ENCODE assay signal across 11 cellular contexts in genomic region chr16:586645-587590, GRCh38. TPM values are rescaled to one million over a fixed set of nuclear protein-coding genes. Genes with fewer than 3 reads are reported as not detected.
A peak's percentile ranks its signal among the peaks of the same experiment; 100 is the strongest.
DNase-seq lines count a peak whose midpoint lies in the region; ATAC-seq, FAIRE-seq and TF ChIP-seq lines count a peak whose summit lies in the region.
"Had no signal": no experiment of that assay in that cellular context is flagged by ENCODE, and none has a peak within 500 bp of the region (broad histone marks: within the 10 kb centered on the region; RNA-seq: fewer than 3 reads in every experiment).

No MANE protein-coding gene starts in this region.

- no peaks in the 10 kb centered on the region for H3K27me3 Mint-ChIP-seq in CD8-positive, alpha-beta T cell (ENCODE audit: low read depth)
- H3K27me3 Mint-ChIP-seq in IgD-negative memory B cell, result no peaks in the 10 kb centered on the region
- no peaks in the 10 kb centered on the region for H3K27me3 Mint-ChIP-seq in naive thymus-derived CD4-positive, alpha-beta T cell

- H3K9me3 ChIP-seq in CD8-positive, alpha-beta T cell (ENCODE audit: low read length), result no peaks in the 10 kb centered on the region
- no peaks in the 10 kb centered on the region for H3K9me3 ChIP-seq in adrenal gland (replicated peaks in 1 of 3)
- no peaks in the 10 kb centered on the region for H3K9me3 ChIP-seq in naive thymus-derived CD4-positive, alpha-beta T cell (ENCODE audit: control insufficient read depth in 2 of 3, low read length in 3 of 3)

- no peak for ATAC-seq in CD8-positive, alpha-beta T cell
- no peak for ATAC-seq in naive thymus-derived CD4-positive, alpha-beta T cell
- ATAC-seq in esophagus mucosa, result no peak

- no peak for TF ChIP-seq POLR2A in adrenal gland (IDR thresholded peaks at IDR 0.05)

- WGBS in adrenal gland, 4 donors, result 0 to 64% (median 59%) methylated on average over 1 to 14 of the region's 14 CpGs

- no peak for DNase-seq in CD8-positive, alpha-beta T cell
- DNase-seq in adrenal gland (peak in 5 of 7 donors; percentile 45 to 81 (median 64)), GM19239 (ENCODE audit: insufficient read length, low spot score) (no peak), SHP77 treated with DMSO at 0.1 percent for 48 hours (lab: John Stamatoyannopoulos, UW) (no peak), glomerular visceral epithelial cell (ENCODE audit: extremely low spot score) (no peak)
- no peak for DNase-seq in naive thymus-derived CD4-positive, alpha-beta T cell
- DNase-seq: islet precursor cell; stimulated activated CD4-positive, alpha-beta T cell treated with anti-CD3 and anti-CD28 coated beads, Interleukin-4, amount 100 ng/mL, for 1 hour had no signal

- no peaks in the 10 kb centered on the region for H3K36me3 ChIP-seq in CD8-positive, alpha-beta T cell (ENCODE audit: insufficient read depth, low read length)
- H3K36me3 ChIP-seq in adrenal gland (replicated peaks in 1 of 2), result no peaks in the 10 kb centered on the region
- peaks cover 0 to 7% (median 0%) of the 10 kb centered on the region in 3 experiments for H3K36me3 ChIP-seq in naive thymus-derived CD4-positive, alpha-beta T cell (ENCODE audit: control insufficient read depth in 2 of 3, insufficient read depth in 3 of 3, low read length in 3 of 3)

- peaks cover 23% of the 10 kb centered on the region for H3K4me1 ChIP-seq in CD8-positive, alpha-beta T cell (ENCODE audit: insufficient read depth, low read length)
- peaks cover 16 to 23% of the 10 kb centered on the region in 2 donors for H3K4me1 ChIP-seq in adrenal gland (replicated peaks in 1 of 2)
- H3K4me1 ChIP-seq in naive thymus-derived CD4-positive, alpha-beta T cell (ENCODE audit: control insufficient read depth in 2 of 2, insufficient read depth in 2 of 2, low read length in 2 of 2), result peaks cover 15 to 17% of the 10 kb centered on the region in 2 donors

- H3K27ac ChIP-seq in CD8-positive, alpha-beta T cell (ENCODE audit: low read depth, low read length), result no peak overlapping the region
- H3K27ac ChIP-seq in adrenal gland, result peak overlapping the region in 2 of 5 donors; percentile 3 to 98
- no peak overlapping the region for H3K27ac ChIP-seq in naive thymus-derived CD4-positive, alpha-beta T cell (ENCODE audit: low read depth, low read length)

- no peak for TF ChIP-seq CTCF in CD8-positive, alpha-beta T cell (IDR thresholded peaks at IDR 0.05)
- TF ChIP-seq CTCF in adrenal gland (IDR thresholded peaks at IDR 0.05), result no peak

- no peak for FAIRE-seq in GM19239 (lab: Jason Lieb, UNC)

- peak overlapping the region; percentile 98 for H3K4me3 Mint-ChIP-seq in CD8-positive, alpha-beta T cell
- H3K4me3 Mint-ChIP-seq in IgD-negative memory B cell, result peak overlapping the region; percentile 63 to 98 (median 84)
- H3K4me3 Mint-ChIP-seq in naive thymus-derived CD4-positive, alpha-beta T cell, result peak overlapping the region in 9 of 10 donors; percentile 57 to 91 (median 80)

- intact Hi-C loops in CD8-positive, alpha-beta T cell (cut with DNase I, micrococcal nuclease), result loop anchor here in 1 of 2 experiments (5.0 to 10.0 kb wide), 2 partner anchors 200 to 1948 kb away; partner anchors contain the start of genes CEMP1, CHTF18, PDPK1 and RPUSD1
- intact Hi-C loops in adrenal gland (cut with DNase I), result no loop called here
- intact Hi-C loops in naive thymus-derived CD4-positive, alpha-beta T cell (cut with micrococcal nuclease), result loop anchor here in 1 of 2 donors (5.0 to 10.0 kb wide), 2 partner anchors 205 to 1198 kb away; partner anchors contain the start of genes NUBP2, PGAP6 and SPSB3

- H3K4me3 ChIP-seq in CD8-positive, alpha-beta T cell (ENCODE audit: low read depth, low read length), result no peak overlapping the region
- no peak overlapping the region for H3K4me3 ChIP-seq in adrenal gland
- H3K4me3 ChIP-seq in naive thymus-derived CD4-positive, alpha-beta T cell (ENCODE audit: low read length), result no peak overlapping the region

- H3K27me3 ChIP-seq in CD8-positive, alpha-beta T cell (ENCODE audit: insufficient read depth, low read length), result no peaks in the 10 kb centered on the region
- no peaks in the 10 kb centered on the region for H3K27me3 ChIP-seq in adrenal gland
- H3K27me3 ChIP-seq in naive thymus-derived CD4-positive, alpha-beta T cell (ENCODE audit: control insufficient read depth in 2 of 2, insufficient read depth in 2 of 2, low read length in 2 of 2), result no peaks in the 10 kb centered on the region

- POLR2A ChIA-PET in CD8-positive, alpha-beta T cell (lab: Charles Lee), result no interaction called here
- POLR2A ChIA-PET in naive thymus-derived CD4-positive, alpha-beta T cell (lab: Charles Lee), result interaction anchor here (0.6 to 2.3 kb wide), 5 partner anchors 10 to 1007 kb away, joined by 3 to 19 read pairs (median 3); partner anchors contain the start of genes METTL26 and NHLRC4

- H3K9me3 Mint-ChIP-seq in CD8-positive, alpha-beta T cell, result no peaks in the 10 kb centered on the region
- H3K9me3 Mint-ChIP-seq in IgD-negative memory B cell, result no peaks in the 10 kb centered on the region
- H3K9me3 Mint-ChIP-seq in naive thymus-derived CD4-positive, alpha-beta T cell, result peaks cover 0 to 1% (median 0%) of the 10 kb centered on the region in 11 donors

- peaks cover 29% of the 10 kb centered on the region for H3K4me1 Mint-ChIP-seq in CD8-positive, alpha-beta T cell (ENCODE audit: low read depth)
- peaks cover 0 to 13% (median 11%) of the 10 kb centered on the region in 3 donors for H3K4me1 Mint-ChIP-seq in IgD-negative memory B cell
- H3K4me1 Mint-ChIP-seq in naive thymus-derived CD4-positive, alpha-beta T cell, result peaks cover 10 to 28% (median 24%) of the 10 kb centered on the region in 7 donors

- peak overlapping the region; percentile 57 for H3K27ac Mint-ChIP-seq in CD8-positive, alpha-beta T cell
- H3K27ac Mint-ChIP-seq in IgD-negative memory B cell, result peak overlapping the region in 2 of 3 donors; percentile 72 to 90
- H3K27ac Mint-ChIP-seq in naive thymus-derived CD4-positive, alpha-beta T cell, result peak overlapping the region; percentile 59 to 98 (median 83)

- H3K36me3 Mint-ChIP-seq in CD8-positive, alpha-beta T cell, result peaks cover 7% of the 10 kb centered on the region
- H3K36me3 Mint-ChIP-seq in IgD-negative memory B cell, result no peaks in the 10 kb centered on the region
- peaks cover 0 to 2% (median 0%) of the 10 kb centered on the region in 5 donors for H3K36me3 Mint-ChIP-seq in naive thymus-derived CD4-positive, alpha-beta T cell

- CTCF ChIA-PET in CD8-positive, alpha-beta T cell (lab: Charles Lee), result interaction anchor here (0.6 kb wide), 1 partner anchor 1368 kb away, joined by 4 read pairs; no protein-coding TSS in a partner anchor
- CTCF ChIA-PET in naive thymus-derived CD4-positive, alpha-beta T cell (lab: Charles Lee), result no interaction called here

RNA-seq across cellular contexts. Expression of gene RAB40C, which starts 2.9 kb away (rescaled TPM):
- 1 to 10 TPM; 3.9 to 5.9 TPM for total RNA-seq in CD8-positive, alpha-beta T cell
- polyA plus RNA-seq in IgD-negative memory B cell, result 14.7 TPM
- 10 to 100 TPM in 7 of 8 donors, 1 to 10 TPM in 1; 6.0 to 20.9 (median 15.8) TPM for total RNA-seq in adrenal gland
- polyA plus RNA-seq in adrenal gland, result 10 to 100 TPM in 2 of 3 donors, 1 to 10 TPM in 1; 2.3 to 36.2 (median 19.1) TPM
- 10 to 100 TPM; 15.8 to 23.2 (median 17.8) TPM for total RNA-seq in naive thymus-derived CD4-positive, alpha-beta T cell
- polyA plus RNA-seq in naive thymus-derived CD4-positive, alpha-beta T cell, result 10 to 100 TPM in 1 of 2 donors, 1 to 10 TPM in 1; 7.9 to 17.5 TPM
- 15.5 TPM for total RNA-seq in esophagus mucosa

RNA-seq across cellular contexts. Expression of gene PIGQ, which starts 17.1 kb away (rescaled TPM):
- 10 to 100 TPM; 25.9 to 31.0 TPM for total RNA-seq in CD8-positive, alpha-beta T cell
- polyA plus RNA-seq in IgD-negative memory B cell, result 18.9 TPM
- total RNA-seq in adrenal gland, result 100 to 1,000 TPM in 1 of 8 donors, 10 to 100 TPM in 7; 37.4 to 107 (median 81.0) TPM
- polyA plus RNA-seq in adrenal gland, result 100 to 1,000 TPM in 2 of 3 donors, 10 to 100 TPM in 1; 12.7 to 317 (median 111) TPM
- total RNA-seq in naive thymus-derived CD4-positive, alpha-beta T cell, result 10 to 100 TPM; 27.1 to 63.0 (median 45.1) TPM
- polyA plus RNA-seq in naive thymus-derived CD4-positive, alpha-beta T cell, result 10 to 100 TPM; 12.3 to 16.2 TPM
- 21.0 TPM for total RNA-seq in esophagus mucosa

RNA-seq across cellular contexts. Expression of gene NHLRC4, which starts 20.1 kb away (rescaled TPM):
- under 1 TPM in 1 of 2 experiments, not detected in 1; 0.25 TPM for total RNA-seq in CD8-positive, alpha-beta T cell
- polyA plus RNA-seq in IgD-negative memory B cell (4.5 TPM), adrenal gland (1 to 10 TPM in 2 of 3 donors, under 1 TPM in 1; 0.57 to 7.2 (median 3.3) TPM)
- total RNA-seq in adrenal gland (10 to 100 TPM in 5 of 8 donors, 1 to 10 TPM in 3; 1.6 to 22.3 (median 13.5) TPM), esophagus mucosa (0.12 TPM)
- 1 to 10 TPM; 1.6 to 5.8 (median 3.2) TPM for total RNA-seq in naive thymus-derived CD4-positive, alpha-beta T cell
- 1 to 10 TPM; 4.6 to 5.1 TPM for polyA plus RNA-seq in naive thymus-derived CD4-positive, alpha-beta T cell

RNA-seq across cellular contexts. Expression of gene PRR35, which starts 26.7 kb away (rescaled TPM):
- total RNA-seq in CD8-positive, alpha-beta T cell, result not detected
- polyA plus RNA-seq in IgD-negative memory B cell (not detected), adrenal gland (not detected)
- total RNA-seq in adrenal gland (not detected), esophagus mucosa (not detected)
- not detected for total RNA-seq in naive thymus-derived CD4-positive, alpha-beta T cell
- polyA plus RNA-seq in naive thymus-derived CD4-positive, alpha-beta T cell, result not detected
- total RNA-seq: T-helper 1 cell treated with Interleukin-12 subunit alpha and Interleukin-12 subunit beta and Interleukin-4 antibody, amounts not matched to agents 30 ng/mL and 1 ng/mL, for 36 hours had no signal

RNA-seq across cellular contexts. Expression of gene WFIKKN1, which starts 43.9 kb away (rescaled TPM):
- under 1 TPM; 0.16 to 0.17 TPM for total RNA-seq in CD8-positive, alpha-beta T cell
- polyA plus RNA-seq in IgD-negative memory B cell, result not detected
- total RNA-seq in adrenal gland, result 1 to 10 TPM in 1 of 8 donors, under 1 TPM in 6, not detected in 1; 0.18 to 1.1 (median 0.39) TPM
- 1 to 10 TPM in 1 of 3 donors, under 1 TPM in 1, not detected in 1; 0.71 to 3.9 TPM for polyA plus RNA-seq in adrenal gland
- total RNA-seq in naive thymus-derived CD4-positive, alpha-beta T cell, result under 1 TPM; 0.34 to 0.81 (median 0.56) TPM
- not detected for polyA plus RNA-seq in naive thymus-derived CD4-positive, alpha-beta T cell
- total RNA-seq in esophagus mucosa, result 0.08 TPM

Comparison
In these comparisons a context has a peak if more than half of its experiments do, and no peak if none do; other contexts are left out.
1. DNase-seq: peak in adrenal gland (5 of 7); none in CD8-positive, alpha-beta T cell (0 of 7), naive thymus-derived CD4-positive, alpha-beta T cell (0 of 9), GM19239 (single experiment), SHP77 treated with DMSO at 0.1 percent for 48 hours (single experiment) and glomerular visceral epithelial cell (single experiment).
2. Peak in every context shown above with its lines, with median percentiles within 50 percentile points of each other: H3K27ac Mint-ChIP-seq and H3K4me3 Mint-ChIP-seq.